ENCODE assay signal across 21 cellular contexts in genomic region chr1:94612081-94612480, GRCh38.
"Had no signal": no experiment of that assay in that cellular context is flagged by ENCODE, and none has a peak within 500 bp of the region (broad histone marks: within the 10 kb centered on the region; RNA-seq: fewer than 3 reads in every experiment).

No MANE protein-coding gene starts in this region.

- H3K27me3 ChIP-seq: heart left ventricle, neutrophil, right atrium auricular region, spleen, uterus had no signal

- H3K4me3 Mint-ChIP-seq: activated CD8-positive, alpha-beta T cell treated with anti-CD3 and anti-CD28 coated beads, Interleukin-2, amount 10 ng/mL, durations not matched to agents 7 days and 5 days; activated naive CD4-positive, alpha-beta T cell treated with anti-CD3 and anti-CD28 coated beads, Interleukin-2, amount 50 U/mL, for 24 hours; natural killer cell; stimulated activated naive CD8-positive, alpha-beta T cell treated with anti-CD3 and anti-CD28 coated beads, Interleukin-15, amount 100 ng/mL, for 72 hours; WTC11 had no signal

- H3K27ac Mint-ChIP-seq: activated CD8-positive, alpha-beta T cell treated with anti-CD3 and anti-CD28 coated beads, Interleukin-2, amount 10 ng/mL, durations not matched to agents 7 days and 5 days; activated naive CD4-positive, alpha-beta T cell treated with anti-CD3 and anti-CD28 coated beads, Interleukin-2, amount 50 U/mL, for 24 hours; natural killer cell; stimulated activated naive CD8-positive, alpha-beta T cell treated with anti-CD3 and anti-CD28 coated beads, Interleukin-15, amount 100 ng/mL, for 72 hours; WTC11 had no signal

- H3K36me3 Mint-ChIP-seq: activated naive CD4-positive, alpha-beta T cell treated with anti-CD3 and anti-CD28 coated beads, Interleukin-2, amount 50 U/mL, for 24 hours; natural killer cell; WTC11 had no signal

- H3K9me3 ChIP-seq: heart left ventricle, neutrophil, right atrium auricular region, spleen, thoracic aorta, uterus had no signal

- ATAC-seq: activated CD8-positive, alpha-beta T cell treated with anti-CD3 and anti-CD28 coated beads, Interleukin-2, amount 10 ng/mL, durations not matched to agents 7 days and 5 days; heart left ventricle; natural killer cell; stimulated activated naive CD8-positive, alpha-beta T cell treated with anti-CD3 and anti-CD28 coated beads, Interleukin-15, amount 100 ng/mL, for 72 hours; WTC11 had no signal

- FAIRE-seq: frontal cortex, TTC549 had no signal

- H3K36me3 ChIP-seq: heart left ventricle, neutrophil, right atrium auricular region, spleen, thoracic aorta, uterus had no signal

- H3K4me1 ChIP-seq: right atrium auricular region, uterus had no signal

- H3K27ac ChIP-seq: coronary artery, heart left ventricle, neutrophil, right atrium auricular region, spleen, thoracic aorta, uterus had no signal

- H3K4me1 Mint-ChIP-seq: activated naive CD4-positive, alpha-beta T cell treated with anti-CD3 and anti-CD28 coated beads, Interleukin-2, amount 50 U/mL, for 24 hours had no signal

- H3K9me3 Mint-ChIP-seq: activated naive CD4-positive, alpha-beta T cell treated with anti-CD3 and anti-CD28 coated beads, Interleukin-2, amount 50 U/mL, for 24 hours; natural killer cell; stimulated activated naive CD8-positive, alpha-beta T cell treated with anti-CD3 and anti-CD28 coated beads, Interleukin-15, amount 100 ng/mL, for 72 hours had no signal

- DNase-seq: activated CD4-positive, alpha-beta T cell treated with anti-CD3 and anti-CD28 coated beads for 4 hours; activated CD8-positive, alpha-beta memory T cell treated with anti-CD3 and anti-CD28 coated beads, Interleukin-2, amount 50 U/mL, for 4 hours; activated CD8-positive, alpha-beta T cell treated with anti-CD3 and anti-CD28 coated beads, Interleukin-2, amount 10 ng/mL, durations not matched to agents 7 days and 5 days; activated effector memory CD4-positive, alpha-beta T cell treated with anti-CD3 and anti-CD28 coated beads, Interleukin-2, amount 50 U/mL, for 16 hours; activated T-cell treated with anti-CD3 and anti-CD28 coated beads, Interleukin-2, amount 50 U/mL, for 48 hours; caudate nucleus; heart left ventricle; natural killer cell; posterior cingulate gyrus; spleen; stimulated activated naive CD8-positive, alpha-beta T cell treated with anti-CD3 and anti-CD28 coated beads, Interleukin-15, amount 100 ng/mL, for 72 hours; T-helper 2 cell; uterus had no signal

- H3K4me3 ChIP-seq: coronary artery, heart left ventricle, right atrium auricular region, spleen, thoracic aorta, uterus had no signal
